ENCODE assay signal across 22 cellular contexts in the genomic region with DNA sequence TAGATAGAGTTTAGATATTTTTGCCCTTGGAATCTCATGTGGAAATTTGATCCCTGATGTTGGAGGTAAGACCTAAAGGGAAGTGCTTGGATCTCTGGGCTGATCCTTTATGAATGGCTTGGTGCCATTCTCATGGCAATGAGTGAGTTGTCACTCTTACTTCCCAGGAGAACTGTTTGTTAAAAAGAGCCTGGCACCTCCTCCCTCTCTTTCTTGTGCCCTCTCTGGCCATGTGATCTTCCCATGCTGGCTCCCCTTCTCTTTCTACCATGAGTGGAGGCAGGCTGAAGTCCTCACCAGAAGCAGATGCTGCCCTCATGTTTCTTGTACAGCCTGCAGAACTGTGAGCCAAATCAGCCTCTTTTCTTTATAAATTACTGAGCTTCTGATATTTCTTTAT.
"Had no signal": no experiment of that assay in that cellular context is flagged by ENCODE, and none has a peak within 500 bp of the region (broad histone marks: within the 10 kb centered on the region; RNA-seq: fewer than 3 reads in every experiment).

No MANE protein-coding gene starts in this region.

- H3K36me3 ChIP-seq: gastrocnemius medialis, lower lobe of right lung, ovary, sigmoid colon, tibial artery, upper lobe of left lung had no signal

- H3K4me1 ChIP-seq: gastrocnemius medialis, lower lobe of right lung, psoas muscle, sigmoid colon, testis, tibial artery, upper lobe of left lung had no signal

- H3K4me3 ChIP-seq: gastrocnemius medialis, lower lobe of right lung, ovary, psoas muscle, sigmoid colon, testis, tibial artery, upper lobe of left lung had no signal

- H3K9me3 ChIP-seq: gastrocnemius medialis, lower lobe of right lung, ovary, psoas muscle, sigmoid colon, testis, tibial artery, upper lobe of left lung had no signal

- ATAC-seq: esophagus mucosa; gastrocnemius medialis; left ventricle myocardium superior; lower lobe of right lung; naive thymus-derived CD8-positive, alpha-beta T cell; psoas muscle; right cardiac atrium; stimulated activated memory B cell treated with anti-CD40 and anti-IgM and Interleukin-4, amounts not matched to agents 10 μg/mL and 1 μg/mL and 100 μg/mL, for 72 hours; stimulated activated naive CD8-positive, alpha-beta T cell treated with anti-CD3 and anti-CD28 coated beads, Interleukin-15, Interleukin-2, amounts not matched to agents 100 U/mL and 50 U/mL, for 24 hours had no signal

- H3K27me3 ChIP-seq: gastrocnemius medialis, ovary, sigmoid colon, testis, tibial artery, upper lobe of left lung had no signal

- DNase-seq: effector CD8-positive, alpha-beta T cell; endodermal cell; foreskin fibroblast; gastrocnemius medialis; head of caudate nucleus; left ventricle myocardium superior; lower lobe of right lung; naive thymus-derived CD8-positive, alpha-beta T cell; nephron progenitor cell; occipital lobe; psoas muscle; sigmoid colon; stimulated activated CD4-positive, alpha-beta T cell treated with anti-CD3 and anti-CD28 coated beads, Interleukin-4, amount 100 ng/mL, for 4 hours; stimulated activated naive CD8-positive, alpha-beta T cell treated with anti-CD3 and anti-CD28 coated beads, Interleukin-15, Interleukin-2, amounts not matched to agents 100 U/mL and 50 U/mL, for 24 hours; substantia nigra; tibial artery; upper lobe of left lung had no signal
